ENCODE assay signal across 36 cellular contexts in the genomic region with DNA sequence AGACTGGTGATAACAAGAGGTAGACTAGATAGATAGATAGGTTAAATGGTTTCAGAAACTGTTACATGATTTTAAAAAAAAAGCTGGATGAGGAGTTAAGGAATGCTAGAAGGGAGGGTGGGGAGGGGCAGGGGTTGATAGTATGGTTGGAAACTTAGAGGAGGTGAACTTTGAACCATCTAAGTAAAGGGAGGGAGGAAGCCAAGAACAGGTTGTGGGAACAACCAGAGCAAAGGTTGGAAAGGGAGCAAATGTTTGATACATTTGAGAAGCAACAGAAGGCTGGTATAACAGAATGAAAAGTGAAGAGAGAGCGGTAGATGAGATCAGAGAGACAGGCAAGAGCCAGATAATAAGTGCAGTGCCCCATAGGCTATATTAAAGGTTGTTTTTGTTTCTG.
"Had no signal": no experiment of that assay in that cellular context is flagged by ENCODE, and none has a peak within 500 bp of the region (broad histone marks: within the 10 kb centered on the region; RNA-seq: fewer than 3 reads in every experiment).

No MANE protein-coding gene starts in this region.

- H3K27me3 ChIP-seq: brain microvascular endothelial cell, Peyer's patch had no signal

- H3K4me1 ChIP-seq: Peyer's patch had no signal

- H3K4me3 ChIP-seq: Peyer's patch had no signal

- H3K9me3 ChIP-seq: Peyer's patch had no signal

- H3K27ac ChIP-seq: brain microvascular endothelial cell, KMS-11, WERI-Rb-1 had no signal

- DNase-seq: activated CD4-positive, alpha-beta T cell treated with anti-CD3 and anti-CD28 coated beads for 1 hour; activated CD4-positive, alpha-beta T cell treated with anti-CD3 and anti-CD28 coated beads, Interleukin-2, amount 10 ng/mL, durations not matched to agents 24 days and 14 days; activated CD4-positive, alpha-beta T cell treated with anti-CD3 and anti-CD28 coated beads, Interleukin-2, amount 50 U/mL, for 4 hours; activated CD4-positive, CD25-positive, alpha-beta regulatory T cell; activated CD8-positive, alpha-beta T cell treated with anti-CD3 and anti-CD28 coated beads for 36 hours; activated effector memory CD4-positive, alpha-beta T cell treated with anti-CD3 and anti-CD28 coated beads, Interleukin-2, amount 50 U/mL, for 16 hours; activated naive CD4-positive, alpha-beta T cell; activated naive CD4-positive, alpha-beta T cell treated with anti-CD3 and anti-CD28 coated beads, Interleukin-2, amount 50 U/mL, for 16 hours; activated naive CD8-positive, alpha-beta T cell treated with anti-CD3 and anti-CD28 coated beads for 36 hours; activated T-cell treated with anti-CD3 and anti-CD28 coated beads, Interleukin-2, amount 50 U/mL, for 1 hour; activated T-cell treated with anti-CD3 and anti-CD28 coated beads, Interleukin-2, amount 50 U/mL, for 72 hours; amniotic stem cell; aorta; brain microvascular endothelial cell; central memory CD4-positive, alpha-beta T cell; MM.1S; MV-4-11; NCI-H1092; NCI-H1436 treated with DMSO at 0.1 percent for 48 hours; NCI-H1694 treated with DMSO at 0.1 percent for 48 hours; NCI-H2029; NCI-H345; NCI-H526; NCI-H748 treated with DMSO at 0.1 percent for 48 hours; NK-92 treated with Interleukin-12 subunit alpha and Interleukin-12 subunit beta, amount 100 ng/mL, for 24 hours; PC-3; Peyer's patch; RPMI8226; SIG-M5; T-cell; T-helper 17 cell; T-helper 9 cell; WERI-Rb-1 had no signal

- ATAC-seq: activated CD8-positive, alpha-beta T cell treated with anti-CD3 and anti-CD28 coated beads for 36 hours; activated T-cell treated with anti-CD3 and anti-CD28 coated beads, Interleukin-2, amount 50 U/mL, for 72 hours; activated T-helper 17 cell treated with anti-CD3 and anti-CD28 coated beads, Interleukin-2, amount 50 U/mL, for 72 hours; PC-3; SK-N-SH treated with all-trans-retinoic acid at 6 μM for 48 hours; T-cell; T-helper 17 cell had no signal

- H3K4me2 ChIP-seq: KMS-11 had no signal

- H3K9ac ChIP-seq: KMS-11 had no signal

- H3K36me3 ChIP-seq: brain microvascular endothelial cell, Peyer's patch had no signal
